1 cellular context compared by ENCODE assay signal in the genomic region with DNA sequence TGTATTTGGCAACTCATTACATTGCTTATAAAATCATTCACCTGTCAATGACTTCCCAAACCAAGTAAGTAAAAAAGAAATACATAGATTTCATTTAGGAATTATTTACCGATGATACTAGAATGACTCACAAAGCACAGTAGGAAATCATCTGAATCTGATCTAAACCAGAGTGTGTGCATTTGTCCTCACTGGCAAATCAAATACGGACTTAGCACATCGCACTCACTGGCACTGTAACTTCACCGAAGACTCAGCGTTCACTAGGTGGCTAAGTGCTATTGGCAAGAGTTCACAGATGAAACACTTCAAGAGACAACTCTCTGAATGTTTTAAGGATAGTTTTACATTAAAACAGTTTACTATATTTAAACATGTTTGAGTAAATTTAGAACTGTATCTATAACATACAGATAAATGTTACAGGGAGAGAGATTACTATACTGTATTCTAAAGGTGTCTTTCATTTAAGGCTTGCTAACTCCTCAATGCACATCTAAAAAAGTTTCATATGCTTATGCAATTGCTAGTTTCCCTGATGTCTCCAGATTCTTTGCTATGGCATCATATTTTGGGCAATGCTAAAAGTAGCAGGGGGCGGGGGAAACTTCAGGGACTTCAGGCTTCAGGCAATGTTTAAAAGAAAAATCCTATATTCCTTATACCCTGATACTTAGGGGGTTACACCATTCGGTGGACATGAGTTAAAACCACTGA.
A peak's percentile ranks its signal among the peaks of the same experiment; 100 is the strongest.
TF ChIP-seq lines count a peak whose summit lies in the region.

No MANE protein-coding gene starts in this region.

TF ChIP-seq in HepG2, 621 proteins besides CTCF, POLR2A, EP300 and RAD21 (continued from another document):
- TF ChIP-seq, protein P1, sequence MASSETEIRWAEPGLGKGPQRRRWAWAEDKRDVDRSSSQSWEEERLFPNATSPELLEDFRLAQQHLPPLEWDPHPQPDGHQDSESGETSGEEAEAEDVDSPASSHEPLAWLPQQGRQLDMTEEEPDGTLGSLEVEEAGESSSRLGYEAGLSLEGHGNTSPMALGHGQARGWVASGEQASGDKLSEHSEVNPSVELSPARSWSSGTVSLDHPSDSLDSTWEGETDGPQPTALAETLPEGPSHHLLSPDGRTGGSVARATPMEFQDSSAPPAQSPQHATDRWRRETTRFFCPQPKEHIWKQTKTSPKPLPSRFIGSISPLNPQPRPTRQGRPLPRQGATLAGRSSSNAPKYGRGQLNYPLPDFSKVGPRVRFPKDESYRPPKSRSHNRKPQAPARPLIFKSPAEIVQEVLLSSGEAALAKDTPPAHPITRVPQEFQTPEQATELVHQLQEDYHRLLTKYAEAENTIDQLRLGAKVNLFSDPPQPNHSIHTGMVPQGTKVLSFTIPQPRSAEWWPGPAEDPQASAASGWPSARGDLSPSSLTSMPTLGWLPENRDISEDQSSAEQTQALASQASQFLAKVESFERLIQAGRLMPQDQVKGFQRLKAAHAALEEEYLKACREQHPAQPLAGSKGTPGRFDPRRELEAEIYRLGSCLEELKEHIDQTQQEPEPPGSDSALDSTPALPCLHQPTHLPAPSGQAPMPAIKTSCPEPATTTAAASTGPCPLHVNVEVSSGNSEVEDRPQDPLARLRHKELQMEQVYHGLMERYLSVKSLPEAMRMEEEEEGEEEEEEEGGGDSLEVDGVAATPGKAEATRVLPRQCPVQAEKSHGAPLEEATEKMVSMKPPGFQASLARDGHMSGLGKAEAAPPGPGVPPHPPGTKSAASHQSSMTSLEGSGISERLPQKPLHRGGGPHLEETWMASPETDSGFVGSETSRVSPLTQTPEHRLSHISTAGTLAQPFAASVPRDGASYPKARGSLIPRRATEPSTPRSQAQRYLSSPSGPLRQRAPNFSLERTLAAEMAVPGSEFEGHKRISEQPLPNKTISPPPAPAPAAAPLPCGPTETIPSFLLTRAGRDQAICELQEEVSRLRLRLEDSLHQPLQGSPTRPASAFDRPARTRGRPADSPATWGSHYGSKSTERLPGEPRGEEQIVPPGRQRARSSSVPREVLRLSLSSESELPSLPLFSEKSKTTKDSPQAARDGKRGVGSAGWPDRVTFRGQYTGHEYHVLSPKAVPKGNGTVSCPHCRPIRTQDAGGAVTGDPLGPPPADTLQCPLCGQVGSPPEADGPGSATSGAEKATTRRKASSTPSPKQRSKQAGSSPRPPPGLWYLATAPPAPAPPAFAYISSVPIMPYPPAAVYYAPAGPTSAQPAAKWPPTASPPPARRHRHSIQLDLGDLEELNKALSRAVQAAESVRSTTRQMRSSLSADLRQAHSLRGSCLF (CRISPR knock-in tag; IDR thresholded peaks at IDR 0.05; ENCODE audit: borderline replicate concordance) = no peak
- TF ChIP-seq MEIS2 (CRISPR knock-in tag; IDR thresholded peaks at IDR 0.05) = no peak
- TF ChIP-seq ASH2L (IDR thresholded peaks at IDR 0.05; ENCODE audit: insufficient read length, low read depth, low read length) = peak; percentile 54
- peak; percentile 75 for TF ChIP-seq FOSL2 (CRISPR knock-in tag; IDR thresholded peaks at IDR 0.05)
- no peak for TF ChIP-seq ZSCAN30 (CRISPR knock-in tag; IDR thresholded peaks at IDR 0.05)
- no peak for TF ChIP-seq CEBPG (CRISPR knock-in tag; IDR thresholded peaks at IDR 0.05)
- TF ChIP-seq, protein P2, sequence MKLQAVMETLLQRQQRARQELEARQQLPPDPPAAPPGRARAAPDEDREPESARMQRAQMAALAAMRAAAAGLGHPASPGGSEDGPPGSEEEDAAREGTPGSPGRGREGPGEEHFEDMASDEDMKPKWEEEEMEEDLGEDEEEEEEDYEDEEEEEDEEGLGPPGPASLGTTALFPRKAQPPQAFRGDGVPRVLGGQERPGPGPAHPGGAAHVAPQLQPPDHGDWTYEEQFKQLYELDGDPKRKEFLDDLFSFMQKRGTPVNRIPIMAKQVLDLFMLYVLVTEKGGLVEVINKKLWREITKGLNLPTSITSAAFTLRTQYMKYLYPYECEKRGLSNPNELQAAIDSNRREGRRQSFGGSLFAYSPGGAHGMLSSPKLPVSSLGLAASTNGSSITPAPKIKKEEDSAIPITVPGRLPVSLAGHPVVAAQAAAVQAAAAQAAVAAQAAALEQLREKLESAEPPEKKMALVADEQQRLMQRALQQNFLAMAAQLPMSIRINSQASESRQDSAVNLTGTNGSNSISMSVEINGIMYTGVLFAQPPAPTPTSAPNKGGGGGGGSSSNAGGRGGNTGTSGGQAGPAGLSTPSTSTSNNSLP (IDR thresholded peaks at IDR 0.05; ENCODE audit: low read depth, low read length) = peak; percentile 86
- TF ChIP-seq FOXA1 (IDR thresholded peaks at IDR 0.05) = no peak
- TF ChIP-seq FOXA1 (CRISPR knock-in tag; IDR thresholded peaks at IDR 0.05) = 0 out of 2 replicates have a peak, but pooled peaks have one; percentile 21
- no peak for TF ChIP-seq NR2F6 (IDR thresholded peaks at IDR 0.05)
- no peak for TF ChIP-seq NR2F6 (CRISPR knock-in tag; IDR thresholded peaks at IDR 0.05)
- TF ChIP-seq, protein P3, sequence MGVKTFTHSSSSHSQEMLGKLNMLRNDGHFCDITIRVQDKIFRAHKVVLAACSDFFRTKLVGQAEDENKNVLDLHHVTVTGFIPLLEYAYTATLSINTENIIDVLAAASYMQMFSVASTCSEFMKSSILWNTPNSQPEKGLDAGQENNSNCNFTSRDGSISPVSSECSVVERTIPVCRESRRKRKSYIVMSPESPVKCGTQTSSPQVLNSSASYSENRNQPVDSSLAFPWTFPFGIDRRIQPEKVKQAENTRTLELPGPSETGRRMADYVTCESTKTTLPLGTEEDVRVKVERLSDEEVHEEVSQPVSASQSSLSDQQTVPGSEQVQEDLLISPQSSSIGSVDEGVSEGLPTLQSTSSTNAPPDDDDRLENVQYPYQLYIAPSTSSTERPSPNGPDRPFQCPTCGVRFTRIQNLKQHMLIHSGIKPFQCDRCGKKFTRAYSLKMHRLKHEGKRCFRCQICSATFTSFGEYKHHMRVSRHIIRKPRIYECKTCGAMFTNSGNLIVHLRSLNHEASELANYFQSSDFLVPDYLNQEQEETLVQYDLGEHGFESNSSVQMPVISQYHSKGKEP (CRISPR knock-in tag; IDR thresholded peaks at IDR 0.05) = no peak
- TF ChIP-seq ZNF3 (CRISPR knock-in tag; IDR thresholded peaks at IDR 0.05) = peak; percentile 89
- peak; percentile 37; the same call in 1 of the 2 replicates for TF ChIP-seq GATAD2A (CRISPR knock-in tag; IDR thresholded peaks at IDR 0.05)
- TF ChIP-seq, protein P4, sequence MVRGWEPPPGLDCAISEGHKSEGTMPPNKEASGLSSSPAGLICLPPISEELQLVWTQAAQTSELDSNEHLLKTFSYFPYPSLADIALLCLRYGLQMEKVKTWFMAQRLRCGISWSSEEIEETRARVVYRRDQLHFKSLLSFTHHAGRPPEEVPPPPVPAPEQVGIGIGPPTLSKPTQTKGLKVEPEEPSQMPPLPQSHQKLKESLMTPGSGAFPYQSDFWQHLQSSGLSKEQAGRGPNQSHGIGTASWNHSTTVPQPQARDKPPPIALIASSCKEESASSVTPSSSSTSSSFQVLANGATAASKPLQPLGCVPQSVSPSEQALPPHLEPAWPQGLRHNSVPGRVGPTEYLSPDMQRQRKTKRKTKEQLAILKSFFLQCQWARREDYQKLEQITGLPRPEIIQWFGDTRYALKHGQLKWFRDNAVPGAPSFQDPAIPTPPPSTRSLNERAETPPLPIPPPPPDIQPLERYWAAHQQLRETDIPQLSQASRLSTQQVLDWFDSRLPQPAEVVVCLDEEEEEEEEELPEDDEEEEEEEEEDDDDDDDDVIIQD (CRISPR knock-in tag; IDR thresholded peaks at IDR 0.05; ENCODE audit: low read depth) = 0 out of 2 replicates have a peak, but pooled peaks have one; percentile 20
- TF ChIP-seq PHF8 (CRISPR knock-in tag; IDR thresholded peaks at IDR 0.05) = no peak
- TF ChIP-seq CREB1 (IDR thresholded peaks at IDR 0.05) = no peak
- TF ChIP-seq CREB1 (CRISPR knock-in tag; IDR thresholded peaks at IDR 0.05) = 0 out of 2 replicates have a peak, but pooled peaks have one; percentile 27
- TF ChIP-seq, protein P5, sequence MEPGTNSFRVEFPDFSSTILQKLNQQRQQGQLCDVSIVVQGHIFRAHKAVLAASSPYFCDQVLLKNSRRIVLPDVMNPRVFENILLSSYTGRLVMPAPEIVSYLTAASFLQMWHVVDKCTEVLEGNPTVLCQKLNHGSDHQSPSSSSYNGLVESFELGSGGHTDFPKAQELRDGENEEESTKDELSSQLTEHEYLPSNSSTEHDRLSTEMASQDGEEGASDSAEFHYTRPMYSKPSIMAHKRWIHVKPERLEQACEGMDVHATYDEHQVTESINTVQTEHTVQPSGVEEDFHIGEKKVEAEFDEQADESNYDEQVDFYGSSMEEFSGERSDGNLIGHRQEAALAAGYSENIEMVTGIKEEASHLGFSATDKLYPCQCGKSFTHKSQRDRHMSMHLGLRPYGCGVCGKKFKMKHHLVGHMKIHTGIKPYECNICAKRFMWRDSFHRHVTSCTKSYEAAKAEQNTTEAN (CRISPR knock-in tag; conservative IDR thresholded peaks at IDR 0.05) = 0 out of 2 replicates have a peak, but pooled peaks have one; percentile 33
- no peak for TF ChIP-seq ZNF619 (CRISPR knock-in tag; IDR thresholded peaks at IDR 0.05)
- no peak for TF ChIP-seq RNF2 (conservative IDR thresholded peaks at IDR 0.05; ENCODE audit: low read depth)
- no peak for TF ChIP-seq ZNF383 (CRISPR knock-in tag; IDR thresholded peaks at IDR 0.05; ENCODE audit: borderline replicate concordance)
- 0 out of 2 replicates have a peak, but pooled peaks have one; percentile 22 for TF ChIP-seq DNMT3B (CRISPR knock-in tag; conservative IDR thresholded peaks at IDR 0.05)
- TF ChIP-seq ZMYM4 (CRISPR knock-in tag; IDR thresholded peaks at IDR 0.05) = 0 out of 2 replicates have a peak, but pooled peaks have one; percentile 9
- no peak for TF ChIP-seq NFKBIZ (CRISPR knock-in tag; IDR thresholded peaks at IDR 0.05)
- TF ChIP-seq NCOR1 (IDR thresholded peaks at IDR 0.05; ENCODE audit: borderline replicate concordance, low read length) = 0 out of 2 replicates have a peak, but pooled peaks have one; percentile 10
- TF ChIP-seq MLLT10 (CRISPR knock-in tag; IDR thresholded peaks at IDR 0.05) = no peak
- TF ChIP-seq TOE1 (CRISPR knock-in tag; IDR thresholded peaks at IDR 0.05) = no peak
- TF ChIP-seq, protein P6, sequence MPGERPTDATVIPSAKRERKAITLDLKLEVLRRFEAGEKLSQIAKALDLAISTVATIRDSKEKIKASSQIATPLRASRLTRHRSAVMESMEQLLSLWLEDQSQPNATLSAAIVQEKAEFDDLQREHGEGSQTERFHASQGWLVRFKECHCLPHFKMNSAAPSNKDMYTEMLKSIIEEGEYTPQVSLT (CRISPR knock-in tag; IDR thresholded peaks at IDR 0.05; ENCODE audit: borderline replicate concordance, low read depth) = no peak
- TF ChIP-seq FOXK1 (CRISPR knock-in tag; IDR thresholded peaks at IDR 0.05; ENCODE audit: borderline replicate concordance, low read depth) = no peak
- TF ChIP-seq ZBTB3 (CRISPR knock-in tag; IDR thresholded peaks at IDR 0.05; ENCODE audit: borderline replicate concordance, low read depth) = 0 out of 2 replicates have a peak, but pooled peaks have one; percentile 52
- no peak for TF ChIP-seq ZNF33A (CRISPR knock-in tag; IDR thresholded peaks at IDR 0.05; ENCODE audit: borderline replicate concordance)
- peak; percentile 15 for TF ChIP-seq TEAD3 (CRISPR knock-in tag; optimal IDR thresholded peaks at IDR 0.05; ENCODE audit: borderline replicate concordance)
- no peak for TF ChIP-seq ZFP82 (CRISPR knock-in tag; IDR thresholded peaks at IDR 0.05; ENCODE audit: borderline replicate concordance)
- TF ChIP-seq, protein P7, sequence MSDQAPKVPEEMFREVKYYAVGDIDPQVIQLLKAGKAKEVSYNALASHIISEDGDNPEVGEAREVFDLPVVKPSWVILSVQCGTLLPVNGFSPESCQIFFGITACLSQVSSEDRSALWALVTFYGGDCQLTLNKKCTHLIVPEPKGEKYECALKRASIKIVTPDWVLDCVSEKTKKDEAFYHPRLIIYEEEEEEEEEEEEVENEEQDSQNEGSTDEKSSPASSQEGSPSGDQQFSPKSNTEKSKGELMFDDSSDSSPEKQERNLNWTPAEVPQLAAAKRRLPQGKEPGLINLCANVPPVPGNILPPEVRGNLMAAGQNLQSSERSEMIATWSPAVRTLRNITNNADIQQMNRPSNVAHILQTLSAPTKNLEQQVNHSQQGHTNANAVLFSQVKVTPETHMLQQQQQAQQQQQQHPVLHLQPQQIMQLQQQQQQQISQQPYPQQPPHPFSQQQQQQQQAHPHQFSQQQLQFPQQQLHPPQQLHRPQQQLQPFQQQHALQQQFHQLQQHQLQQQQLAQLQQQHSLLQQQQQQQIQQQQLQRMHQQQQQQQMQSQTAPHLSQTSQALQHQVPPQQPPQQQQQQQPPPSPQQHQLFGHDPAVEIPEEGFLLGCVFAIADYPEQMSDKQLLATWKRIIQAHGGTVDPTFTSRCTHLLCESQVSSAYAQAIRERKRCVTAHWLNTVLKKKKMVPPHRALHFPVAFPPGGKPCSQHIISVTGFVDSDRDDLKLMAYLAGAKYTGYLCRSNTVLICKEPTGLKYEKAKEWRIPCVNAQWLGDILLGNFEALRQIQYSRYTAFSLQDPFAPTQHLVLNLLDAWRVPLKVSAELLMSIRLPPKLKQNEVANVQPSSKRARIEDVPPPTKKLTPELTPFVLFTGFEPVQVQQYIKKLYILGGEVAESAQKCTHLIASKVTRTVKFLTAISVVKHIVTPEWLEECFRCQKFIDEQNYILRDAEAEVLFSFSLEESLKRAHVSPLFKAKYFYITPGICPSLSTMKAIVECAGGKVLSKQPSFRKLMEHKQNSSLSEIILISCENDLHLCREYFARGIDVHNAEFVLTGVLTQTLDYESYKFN (CRISPR knock-in tag; conservative IDR thresholded peaks at IDR 0.05) = peak; percentile 29; the same call in 1 of the 2 replicates
- TF ChIP-seq HOXA7 (CRISPR knock-in tag; IDR thresholded peaks at IDR 0.05) = no peak
- no peak for TF ChIP-seq SOX13 (IDR thresholded peaks at IDR 0.05)
- TF ChIP-seq SOX13 (CRISPR knock-in tag; conservative IDR thresholded peaks at IDR 0.05 in 1 of 2, IDR thresholded peaks at IDR 0.05 in 1 of 2) = peak in 1 of 2 experiments; percentile 29; a peak in 1 of 4 replicates
- TF ChIP-seq MED1 (CRISPR knock-in tag; IDR thresholded peaks at IDR 0.05) = peak; percentile 41; the same call in 1 of the 2 replicates
- TF ChIP-seq HMG20B (CRISPR knock-in tag; conservative IDR thresholded peaks at IDR 0.05) = no peak
- TF ChIP-seq, protein P8, sequence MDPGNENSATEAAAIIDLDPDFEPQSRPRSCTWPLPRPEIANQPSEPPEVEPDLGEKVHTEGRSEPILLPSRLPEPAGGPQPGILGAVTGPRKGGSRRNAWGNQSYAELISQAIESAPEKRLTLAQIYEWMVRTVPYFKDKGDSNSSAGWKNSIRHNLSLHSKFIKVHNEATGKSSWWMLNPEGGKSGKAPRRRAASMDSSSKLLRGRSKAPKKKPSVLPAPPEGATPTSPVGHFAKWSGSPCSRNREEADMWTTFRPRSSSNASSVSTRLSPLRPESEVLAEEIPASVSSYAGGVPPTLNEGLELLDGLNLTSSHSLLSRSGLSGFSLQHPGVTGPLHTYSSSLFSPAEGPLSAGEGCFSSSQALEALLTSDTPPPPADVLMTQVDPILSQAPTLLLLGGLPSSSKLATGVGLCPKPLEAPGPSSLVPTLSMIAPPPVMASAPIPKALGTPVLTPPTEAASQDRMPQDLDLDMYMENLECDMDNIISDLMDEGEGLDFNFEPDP (CRISPR knock-in tag; conservative IDR thresholded peaks at IDR 0.05) = 0 out of 2 replicates have a peak, but pooled peaks have one; percentile 51
